In the genomic region with DNA sequence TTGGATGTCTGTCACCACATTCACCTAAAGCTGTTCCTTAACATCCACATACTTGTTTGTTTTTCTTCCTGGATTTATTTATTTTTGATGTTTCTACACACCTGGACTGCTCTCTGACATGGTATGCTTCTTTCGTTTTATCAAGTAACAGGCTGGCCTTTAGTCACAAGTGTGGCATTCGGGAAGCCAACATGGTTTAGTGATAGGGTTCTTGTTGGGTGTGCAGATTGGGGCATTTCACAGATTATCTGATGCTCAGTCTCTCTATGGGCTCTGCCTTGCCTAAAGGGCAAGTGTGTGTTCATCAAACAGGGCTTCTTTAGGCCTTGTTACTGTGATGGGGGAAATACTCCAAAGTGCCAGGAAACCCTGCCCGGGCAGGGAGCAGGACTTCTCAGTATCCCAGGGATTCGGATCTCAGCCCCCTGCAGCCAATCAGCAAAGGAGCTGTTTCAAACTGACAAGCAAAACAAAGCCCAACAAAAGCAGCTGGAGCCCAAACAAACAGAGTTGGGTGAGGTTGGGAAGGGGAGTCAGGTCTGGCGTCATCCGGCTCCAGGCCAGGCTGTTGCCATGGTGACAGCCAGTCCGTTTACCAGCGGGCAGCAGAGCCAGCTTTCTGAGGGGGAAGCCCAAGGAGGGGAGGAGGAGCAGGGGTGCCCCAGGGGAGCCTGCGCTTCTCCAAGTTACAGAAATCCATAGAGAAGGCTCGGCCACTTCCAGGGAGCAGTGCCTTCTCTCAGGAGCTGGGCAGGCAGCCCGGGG, we compare ENCODE assay signal across 8 cellular contexts. TPM values are rescaled to one million over a fixed set of nuclear protein-coding genes. Genes with fewer than 3 reads are reported as not detected.
DNase-seq lines count a peak whose midpoint lies in the region; ATAC-seq, FAIRE-seq and TF ChIP-seq lines count a peak whose summit lies in the region.

No MANE protein-coding gene starts in this region.

- POLR2A ChIA-PET in GM10248 (lab: Yijun Ruan, JAX) = no interaction called here

- DNase-seq in HTR-8/SVneo (ENCODE audit: insufficient read length, low spot score) = no peak
- peak; percentile 57 to 91 (median 64) for DNase-seq in adrenal gland
- DNase-seq in heart left ventricle = peak; percentile 86 to 92 (median 89)
- DNase-seq in posterior cingulate gyrus = peak; percentile 71 to 96 (median 77)
- DNase-seq in GM10248 (ENCODE audit: extremely low spot score) = no peak
- no peak for DNase-seq in activated T-cell treated with anti-CD3 and anti-CD28 coated beads, Interleukin-2, amount 50 U/mL, for 4 hours
- DNase-seq in WERI-Rb-1 = no peak

- TF ChIP-seq CTCF in adrenal gland (IDR thresholded peaks at IDR 0.05) (no peak), heart left ventricle (IDR thresholded peaks at IDR 0.05) (no peak), GM10248 (IDR thresholded peaks at IDR 0.05; ENCODE audit: control extremely low read depth, extremely low read depth, low read depth, missing control alignments) (no peak), WERI-Rb-1 (IDR thresholded peaks at IDR 0.05; ENCODE audit: low read depth, low read length) (no peak)

- peaks cover 5% of the 10 kb centered on the region for H3K4me1 Mint-ChIP-seq in activated T-cell treated with anti-CD3 and anti-CD28 coated beads, Interleukin-2, amount 50 U/mL, for 4 hours (ENCODE audit: low read depth)

- no peaks in the 10 kb centered on the region for H3K36me3 Mint-ChIP-seq in activated T-cell treated with anti-CD3 and anti-CD28 coated beads, Interleukin-2, amount 50 U/mL, for 4 hours (ENCODE audit: insufficient read depth)

- peak overlapping the region in 3 of 5 donors; percentile 40 to 72 (median 66) for H3K27ac ChIP-seq in adrenal gland
- H3K27ac ChIP-seq in heart left ventricle = peak overlapping the region; percentile 46 to 87 (median 76)
- H3K27ac ChIP-seq in WERI-Rb-1 = no peak overlapping the region

- FAIRE-seq in HTR-8/SVneo (lab: Jason Lieb, UNC) = peak; percentile 58

- H3K4me1 ChIP-seq in adrenal gland (replicated peaks in 1 of 2) (peaks cover 0 to 17% of the 10 kb centered on the region in 2 donors), heart left ventricle (peaks cover 0 to 43% (median 20%) of the 10 kb centered on the region in 12 donors)

- H3K27me3 Mint-ChIP-seq in activated T-cell treated with anti-CD3 and anti-CD28 coated beads, Interleukin-2, amount 50 U/mL, for 4 hours (ENCODE audit: low read depth) = no peaks in the 10 kb centered on the region

- ATAC-seq in heart left ventricle (peak; percentile 54 to 93 (median 84)), GM18861 (IDR thresholded peaks at IDR 0.05; ENCODE audit: unreplicated experiment) (no peak)
- no peak for ATAC-seq in activated T-cell treated with anti-CD3 and anti-CD28 coated beads, Interleukin-2, amount 50 U/mL, for 4 hours

- no peaks in the 10 kb centered on the region for H3K9me3 Mint-ChIP-seq in activated T-cell treated with anti-CD3 and anti-CD28 coated beads, Interleukin-2, amount 50 U/mL, for 4 hours

- H3K4me3 Mint-ChIP-seq in activated T-cell treated with anti-CD3 and anti-CD28 coated beads, Interleukin-2, amount 50 U/mL, for 4 hours = no peak overlapping the region

- no peak for TF ChIP-seq POLR2A in adrenal gland (IDR thresholded peaks at IDR 0.05)
- TF ChIP-seq POLR2A in heart left ventricle (IDR thresholded peaks at IDR 0.05) = peak in 1 of 2 donors; percentile 33

- H3K4me3 ChIP-seq in adrenal gland (no peak overlapping the region), heart left ventricle (peak overlapping the region in 7 of 12 donors; percentile 7 to 31 (median 13)), WERI-Rb-1 (ENCODE audit: low read depth, low read length) (no peak overlapping the region)

- no peaks in the 10 kb centered on the region for H3K9me3 ChIP-seq in adrenal gland (replicated peaks in 1 of 3)
- no peaks in the 10 kb centered on the region for H3K9me3 ChIP-seq in heart left ventricle
- H3K9me3 ChIP-seq in WERI-Rb-1 (ENCODE audit: severe bottlenecking) = no peaks in the 10 kb centered on the region

- intact Hi-C loops in adrenal gland (cut with DNase I) = loop anchor here in 1 of 2 donors (5.0 kb wide), 1 partner anchor 177 kb away; no protein-coding TSS in a partner anchor
- intact Hi-C loops in heart left ventricle (cut with DNase I) = loop anchor here (1.0 to 10.0 kb wide), 10 partner anchors 30 to 179 kb away; partner anchors contain the start of gene JDP2 (in 7 of the 10)
- intact Hi-C loops in posterior cingulate gyrus (cut with DNase I) = loop anchor here (5.0 kb wide), 1 partner anchor 117 kb away; the partner anchor contains the start of gene JDP2

- CTCF ChIA-PET in GM10248 (lab: Yijun Ruan, JAX) = interaction anchor here (0.9 to 12.4 kb wide), 7 partner anchors 13 to 198 kb away, joined by 3 to 119 read pairs (median 43); no protein-coding TSS in a partner anchor

- 50 to 66% (median 61%) methylated on average over 6 to 11 of the region's 11 CpGs for WGBS in adrenal gland, 4 donors
- WGBS in heart left ventricle, 4 donors = 19 to 37% (median 30%) methylated on average over 8 to 11 of the region's 11 CpGs

- H3K36me3 ChIP-seq in adrenal gland (replicated peaks in 1 of 2) (no peaks in the 10 kb centered on the region), heart left ventricle (no peaks in the 10 kb centered on the region), WERI-Rb-1 (no peaks in the 10 kb centered on the region)

- H3K27me3 ChIP-seq in adrenal gland (no peaks in the 10 kb centered on the region), heart left ventricle (no peaks in the 10 kb centered on the region), WERI-Rb-1 (ENCODE audit: insufficient read depth, low read depth, severe bottlenecking) (no peaks in the 10 kb centered on the region)

RNA-seq across cellular contexts. Expression of gene FOS, which starts 31.8 kb away (rescaled TPM):
- total RNA-seq in adrenal gland (100 to 1,000 TPM in 5 of 8 donors, 10 to 100 TPM in 3; 47.9 to 393 (median 152) TPM), heart left ventricle (100 to 1,000 TPM in 1 of 9 donors, 10 to 100 TPM in 6, 1 to 10 TPM in 2; 6.5 to 549 (median 28.6) TPM)
- polyA plus RNA-seq in adrenal gland (100 to 1,000 TPM in 2 of 3 donors, 10 to 100 TPM in 1; 63.2 to 129 (median 107) TPM), heart left ventricle (10 to 100 TPM; 24.1 to 49.4 TPM)
- total RNA-seq in activated T-cell treated with anti-CD3 and anti-CD28 coated beads, Interleukin-2, amount 50 U/mL, for 4 hours = 10 to 100 TPM; 16.8 to 19.5 (median 18.1) TPM

Comparison
In these comparisons a context has a peak if more than half of its experiments do, and no peak if none do; other contexts are left out.
1. DNase-seq: peak in adrenal gland (7 of 7), heart left ventricle (5 of 5) and posterior cingulate gyrus (10 of 10); none in HTR-8/SVneo (single experiment), GM10248 (single experiment), activated T-cell treated with anti-CD3 and anti-CD28 coated beads, Interleukin-2, amount 50 U/mL, for 4 hours (single experiment) and WERI-Rb-1 (single experiment).
2. H3K4me3 ChIP-seq: peak in heart left ventricle (7 of 12); none in adrenal gland (0 of 4) and WERI-Rb-1 (single experiment).
3. ATAC-seq: peak in heart left ventricle (4 of 4); none in activated T-cell treated with anti-CD3 and anti-CD28 coated beads, Interleukin-2, amount 50 U/mL, for 4 hours (0 of 2) and GM18861 (single experiment).